ENCODE assay signal across 16 cellular contexts in genomic region chr5:159424123-159424522, GRCh38.
"Had no signal": no experiment of that assay in that cellular context is flagged by ENCODE, and none has a peak within 500 bp of the region (broad histone marks: within the 10 kb centered on the region; RNA-seq: fewer than 3 reads in every experiment).

No MANE protein-coding gene starts in this region.

- H3K4me3 ChIP-seq: cardiac muscle cell, esophagus muscularis mucosa, tibial artery had no signal

- H3K4me3 Mint-ChIP-seq: activated naive CD8-positive, alpha-beta T cell treated with anti-CD3 and anti-CD28 coated beads for 36 hours; activated T-helper 1 cell treated with anti-CD3 and anti-CD28 coated beads, Interleukin-12 subunit alpha, Interleukin-12 subunit beta, Interleukin-2, Interleukin-4 antibody, amounts not matched to agents 30 ng/mL and 10 ng/mL and 1 ng/mL, durations not matched to agents 14 hours and 24 hours and 36 hours; dendritic cell treated with granulocyte-macrophage colony-stimulating factor and Interleukin-4, amounts not matched to agents 40 ng/mL and 50 ng/mL, for 4 days; naive thymus-derived CD8-positive, alpha-beta T cell had no signal

- H3K27ac Mint-ChIP-seq: activated naive CD8-positive, alpha-beta T cell treated with anti-CD3 and anti-CD28 coated beads for 36 hours; activated T-helper 1 cell treated with anti-CD3 and anti-CD28 coated beads, Interleukin-12 subunit alpha, Interleukin-12 subunit beta, Interleukin-2, Interleukin-4 antibody, amounts not matched to agents 30 ng/mL and 10 ng/mL and 1 ng/mL, durations not matched to agents 14 hours and 24 hours and 36 hours; dendritic cell treated with granulocyte-macrophage colony-stimulating factor and Interleukin-4, amounts not matched to agents 40 ng/mL and 50 ng/mL, for 4 days; naive thymus-derived CD8-positive, alpha-beta T cell had no signal

- DNase-seq: activated CD4-positive, alpha-beta T cell treated with anti-CD3 and anti-CD28 coated beads for 1 hour; activated CD4-positive, alpha-beta T cell treated with anti-CD3 and anti-CD28 coated beads, Interleukin-2, amount 50 U/mL, for 4 hours; activated naive CD8-positive, alpha-beta T cell treated with anti-CD3 and anti-CD28 coated beads for 36 hours; amniotic stem cell; effector CD8-positive, alpha-beta T cell; mesendoderm; naive thymus-derived CD8-positive, alpha-beta T cell; retina; stimulated activated naive CD4-positive, alpha-beta T cell treated with Interleukin-2 at 50 U/mL for 16 hours; tibial artery; WERI-Rb-1 had no signal

- H3K27me3 ChIP-seq: cardiac muscle cell, neutrophil had no signal

- H3K9me3 Mint-ChIP-seq: activated naive CD8-positive, alpha-beta T cell treated with anti-CD3 and anti-CD28 coated beads for 36 hours; dendritic cell treated with granulocyte-macrophage colony-stimulating factor and Interleukin-4, amounts not matched to agents 40 ng/mL and 50 ng/mL, for 4 days; naive thymus-derived CD8-positive, alpha-beta T cell had no signal

- H3K27me3 Mint-ChIP-seq: activated naive CD8-positive, alpha-beta T cell treated with anti-CD3 and anti-CD28 coated beads for 36 hours; dendritic cell treated with granulocyte-macrophage colony-stimulating factor and Interleukin-4, amounts not matched to agents 40 ng/mL and 50 ng/mL, for 4 days had no signal

- H3K36me3 Mint-ChIP-seq: activated naive CD8-positive, alpha-beta T cell treated with anti-CD3 and anti-CD28 coated beads for 36 hours had no signal

- ATAC-seq: naive thymus-derived CD8-positive, alpha-beta T cell had no signal

- H3K27ac ChIP-seq: cardiac muscle cell, esophagus muscularis mucosa, neutrophil, tibial artery, WERI-Rb-1 had no signal

- H3K36me3 ChIP-seq: cardiac muscle cell, esophagus muscularis mucosa, neutrophil, tibial artery, WERI-Rb-1 had no signal

- H3K4me1 ChIP-seq: tibial artery had no signal

- H3K9me3 ChIP-seq: esophagus muscularis mucosa, neutrophil, tibial artery had no signal
